In genomic region chr7:73736885-73737284, GRCh38 we compare ENCODE assay signal across 14 cellular contexts. TPM values are rescaled to one million over a fixed set of nuclear protein-coding genes. Genes with fewer than 3 reads are reported as not detected.
DNase-seq lines count a peak whose midpoint lies in the region; ATAC-seq and TF ChIP-seq lines count a peak whose summit lies in the region.
"Had no signal": no experiment of that assay in that cellular context is flagged by ENCODE, and none has a peak within 500 bp of the region (broad histone marks: within the 10 kb centered on the region; RNA-seq: fewer than 3 reads in every experiment).

No MANE protein-coding gene starts in this region.

- no peak overlapping the region for H3K4me3 ChIP-seq in uterus

- intact Hi-C loops in uterus (cut with DNase I; ENCODE audit: low total_unique reads) = no loop called here

- H3K9me3 ChIP-seq in uterus = no peaks in the 10 kb centered on the region

- CTCF ChIA-PET in WTC11 (lab: Charles Lee) = interaction anchor here (1.1 kb wide), 1 partner anchor 11 kb away, joined by 4 read pairs; no protein-coding TSS in a partner anchor

- peak overlapping the region; percentile 92 for H3K4me3 Mint-ChIP-seq in activated T-cell treated with anti-CD3 and anti-CD28 coated beads, Interleukin-2, amount 50 U/mL, for 4 hours
- peak overlapping the region; percentile 93; the same call in 1 of the 2 replicates for H3K4me3 Mint-ChIP-seq in WTC11
- H3K4me3 Mint-ChIP-seq in mesothelial cell of epicardium = peak overlapping the region; percentile 85
- H3K4me3 Mint-ChIP-seq in type B pancreatic cell = peak overlapping the region; percentile 96

- no peaks in the 10 kb centered on the region for H3K27me3 Mint-ChIP-seq in activated T-cell treated with anti-CD3 and anti-CD28 coated beads, Interleukin-2, amount 50 U/mL, for 4 hours (ENCODE audit: low read depth)
- peaks cover 22% of the 10 kb centered on the region for H3K27me3 Mint-ChIP-seq in WTC11 (ENCODE audit: low read depth)
- H3K27me3 Mint-ChIP-seq in mesothelial cell of epicardium (ENCODE audit: low read depth) = peaks cover 3% of the 10 kb centered on the region
- H3K27me3 Mint-ChIP-seq in type B pancreatic cell = no peaks in the 10 kb centered on the region

- no peak for TF ChIP-seq POLR2A in uterus (IDR thresholded peaks at IDR 0.05)

- no peak for TF ChIP-seq CTCF in WTC11 (IDR thresholded peaks at IDR 0.05)
- TF ChIP-seq CTCF in mesothelial cell of epicardium (IDR thresholded peaks at IDR 0.05; ENCODE audit: unreplicated experiment) = no peak
- TF ChIP-seq CTCF in type B pancreatic cell (conservative IDR thresholded peaks at IDR 0.05) = no peak
- TF ChIP-seq CTCF in uterus (IDR thresholded peaks at IDR 0.05) = no peak

- DNase-seq in activated T-cell treated with anti-CD3 and anti-CD28 coated beads, Interleukin-2, amount 50 U/mL, for 4 hours = no peak
- DNase-seq in activated T-cell treated with anti-CD3 and anti-CD28 coated beads for 4 hours (no peak), WTC11 (ENCODE audit: low spot score) (no peak), mesothelial cell of epicardium (ENCODE audit: low spot score in 2 of 2, unreplicated experiment in 2 of 2) (no peak), type B pancreatic cell (ENCODE audit: extremely low spot score, unreplicated experiment) (no peak), AG20443 (ENCODE audit: low spot score) (no peak), uterus (no peak), pons (ENCODE audit: low spot score) (no peak)
- DNase-seq: activated CD4-positive, alpha-beta T cell treated with anti-CD3 and anti-CD28 coated beads, Interleukin-2, amount 50 U/mL, for 4 hours; activated naive CD4-positive, alpha-beta T cell; stimulated activated CD8-positive, alpha-beta memory T cell treated with anti-CD3 and anti-CD28 coated beads, Interleukin-4, amount 100 ng/mL, for 48 hours; T-helper 9 cell had no signal

- peaks cover 15% of the 10 kb centered on the region for H3K4me1 Mint-ChIP-seq in activated T-cell treated with anti-CD3 and anti-CD28 coated beads, Interleukin-2, amount 50 U/mL, for 4 hours (ENCODE audit: low read depth)
- H3K4me1 Mint-ChIP-seq in WTC11 (peaks cover 21% of the 10 kb centered on the region), mesothelial cell of epicardium (peaks cover 16% of the 10 kb centered on the region), type B pancreatic cell (ENCODE audit: unreplicated experiment) (peaks cover 12% of the 10 kb centered on the region)

- H3K36me3 Mint-ChIP-seq in activated T-cell treated with anti-CD3 and anti-CD28 coated beads, Interleukin-2, amount 50 U/mL, for 4 hours (ENCODE audit: insufficient read depth) = no peaks in the 10 kb centered on the region
- H3K36me3 Mint-ChIP-seq in WTC11 (peaks cover 11% of the 10 kb centered on the region), mesothelial cell of epicardium (peaks cover 2% of the 10 kb centered on the region), type B pancreatic cell (no peaks in the 10 kb centered on the region)

- H3K36me3 ChIP-seq in uterus = no peaks in the 10 kb centered on the region

- ATAC-seq in activated T-cell treated with anti-CD3 and anti-CD28 coated beads, Interleukin-2, amount 50 U/mL, for 4 hours = no peak
- no peak for ATAC-seq in WTC11
- ATAC-seq: right cardiac atrium had no signal

- H3K27ac Mint-ChIP-seq in WTC11 = no peak overlapping the region
- no peak overlapping the region for H3K27ac Mint-ChIP-seq in mesothelial cell of epicardium
- no peak overlapping the region for H3K27ac Mint-ChIP-seq in type B pancreatic cell

- no peak overlapping the region for H3K27ac ChIP-seq in uterus

- H3K4me1 ChIP-seq in uterus = peaks cover 0 to 3% of the 10 kb centered on the region in 2 donors

- no peaks in the 10 kb centered on the region for H3K9me3 Mint-ChIP-seq in activated T-cell treated with anti-CD3 and anti-CD28 coated beads, Interleukin-2, amount 50 U/mL, for 4 hours
- H3K9me3 Mint-ChIP-seq in WTC11 (peaks cover 3% of the 10 kb centered on the region), mesothelial cell of epicardium (no peaks in the 10 kb centered on the region), type B pancreatic cell (peaks cover 3% of the 10 kb centered on the region)

- no peaks in the 10 kb centered on the region for H3K27me3 ChIP-seq in uterus

- POLR2A ChIA-PET in WTC11 (lab: Charles Lee) = interaction anchor here (7.5 kb wide), 1 partner anchor 95 kb away, joined by 91 read pairs; the partner anchor contains the start of gene CLDN4

TF ChIP-seq in WTC11, 78 proteins besides CTCF, POLR2A, EP300 and RAD21:
- TF ChIP-seq ATF2 (CRISPR knock-in tag; IDR thresholded peaks at IDR 0.05; ENCODE audit: borderline replicate concordance, low read depth) = no peak
- TF ChIP-seq ZNF121 (CRISPR knock-in tag; IDR thresholded peaks at IDR 0.05) = no peak
TF ChIP-seq in WTC11: peak in this region for 0.

RNA-seq across cellular contexts. Expression of gene ABHD11, which starts 1.7 kb away (rescaled TPM):
- 10 to 100 TPM; 20.6 to 26.4 (median 21.0) TPM for total RNA-seq in activated T-cell treated with anti-CD3 and anti-CD28 coated beads, Interleukin-2, amount 50 U/mL, for 4 hours
- 23.8 to 27.6 TPM (median 26.5 TPM) in 3 replicates for total RNA-seq in WTC11 (2021)
- 33.9 to 40.7 TPM (median 35.2 TPM) in 3 replicates for total RNA-seq in mesothelial cell of epicardium
- 43.9 and 104 TPM in 2 replicates for total RNA-seq in type B pancreatic cell (ENCODE audit: low replicate concordance)
- total RNA-seq in uterus = 10 to 100 TPM in 2 of 4 donors, 1 to 10 TPM in 2; 4.4 to 14.1 (median 7.7) TPM

RNA-seq across cellular contexts. Expression of gene STX1A, which starts 17.4 kb away (rescaled TPM):
- 10 to 100 TPM; 23.0 to 25.0 (median 24.7) TPM for total RNA-seq in activated T-cell treated with anti-CD3 and anti-CD28 coated beads, Interleukin-2, amount 50 U/mL, for 4 hours
- 17.7 to 20.4 TPM (median 18.5 TPM) in 3 replicates for total RNA-seq in WTC11 (2021)
- total RNA-seq in mesothelial cell of epicardium = 12.5 to 15.5 TPM (median 13.2 TPM) in 3 replicates
- total RNA-seq in type B pancreatic cell (ENCODE audit: low replicate concordance) = 27.3 and 35.1 TPM in 2 replicates
- total RNA-seq in uterus = 10 to 100 TPM in 2 of 4 donors, 1 to 10 TPM in 2; 2.3 to 19.1 (median 11.0) TPM

RNA-seq across cellular contexts. Expression of gene CLDN3, which starts 33.2 kb away (rescaled TPM):
- under 1 TPM; 0.16 to 0.23 (median 0.22) TPM for total RNA-seq in activated T-cell treated with anti-CD3 and anti-CD28 coated beads, Interleukin-2, amount 50 U/mL, for 4 hours
- total RNA-seq in WTC11 (2021) (20.7 to 35.1 TPM (median 34.8 TPM) in 3 replicates), mesothelial cell of epicardium (10.5 to 11.0 TPM (median 10.6 TPM) in 3 replicates), type B pancreatic cell (ENCODE audit: low replicate concordance) (13.6 and 41.7 TPM in 2 replicates), uterus (10 to 100 TPM in 1 of 4 donors, under 1 TPM in 2, not detected in 1; 0.51 to 15.1 (median 0.88) TPM)
- total RNA-seq: fibroblast of lung, right cardiac atrium had no signal

RNA-seq across cellular contexts. Expression of gene BUD23, which starts 53.5 kb away (rescaled TPM):
- total RNA-seq in activated T-cell treated with anti-CD3 and anti-CD28 coated beads, Interleukin-2, amount 50 U/mL, for 4 hours = 100 to 1,000 TPM; 166 to 197 (median 178) TPM
- total RNA-seq in WTC11 (2021) (80.5 to 91.9 TPM (median 84.4 TPM) in 3 replicates), mesothelial cell of epicardium (64.2 to 70.2 TPM (median 69.1 TPM) in 3 replicates), type B pancreatic cell (ENCODE audit: low replicate concordance) (65.8 and 68.4 TPM in 2 replicates), uterus (10 to 100 TPM; 12.4 to 54.6 (median 31.5) TPM)

RNA-seq across cellular contexts. Expression of gene DNAJC30, which starts 53.6 kb away (rescaled TPM):
- total RNA-seq in activated T-cell treated with anti-CD3 and anti-CD28 coated beads, Interleukin-2, amount 50 U/mL, for 4 hours = 10 to 100 TPM; 11.9 to 12.7 (median 12.0) TPM
- 6.8 to 7.1 TPM (median 6.8 TPM) in 3 replicates for total RNA-seq in WTC11 (2021)
- total RNA-seq in mesothelial cell of epicardium = 13.1 to 14.8 TPM (median 14.6 TPM) in 3 replicates
- total RNA-seq in type B pancreatic cell (ENCODE audit: low replicate concordance) = 14.7 and 15.0 TPM in 2 replicates
- total RNA-seq in uterus = 10 to 100 TPM in 1 of 4 donors, 1 to 10 TPM in 2, under 1 TPM in 1; 0.29 to 14.1 (median 3.3) TPM
